2 cellular contexts compared by ENCODE assay signal in the genomic region with DNA sequence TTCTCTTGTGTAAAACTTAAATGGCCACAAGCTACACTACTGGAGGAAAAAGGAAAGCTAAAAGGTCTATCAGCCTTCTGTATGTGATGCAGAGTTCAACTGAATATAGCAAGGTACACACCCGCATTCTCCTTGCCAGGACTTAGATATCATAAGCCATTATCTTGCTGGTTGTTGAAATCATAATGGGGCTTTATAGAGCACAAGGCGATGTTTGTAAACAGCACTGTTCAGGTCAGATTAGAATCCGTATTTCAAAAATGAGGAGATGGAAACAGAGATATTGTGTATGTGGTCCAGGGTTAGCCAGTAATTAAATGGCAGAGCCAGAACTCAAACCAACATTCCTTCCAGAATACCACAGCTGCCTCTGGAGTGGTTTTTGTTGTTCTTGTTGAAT. TPM values are rescaled to one million over a fixed set of nuclear protein-coding genes. Genes with fewer than 3 reads are reported as not detected.
"Had no signal": no experiment of that assay in that cellular context is flagged by ENCODE, and none has a peak within 500 bp of the region (broad histone marks: within the 10 kb centered on the region; RNA-seq: fewer than 3 reads in every experiment).

No MANE protein-coding gene starts in this region.

RNA-seq across cellular contexts. Expression of a gene that starts 2.6 kb away (rescaled TPM):
- total RNA-seq: neural crest cell, osteocyte had no signal
